In genomic region chr18:22558945-22559385, GRCh38 we compare ENCODE assay signal across 9 cellular contexts.
A peak's percentile ranks its signal among the peaks of the same experiment; 100 is the strongest.
DNase-seq lines count a peak whose midpoint lies in the region; ATAC-seq and TF ChIP-seq lines count a peak whose summit lies in the region.
"Had no signal": no experiment of that assay in that cellular context is flagged by ENCODE, and none has a peak within 500 bp of the region (broad histone marks: within the 10 kb centered on the region; RNA-seq: fewer than 3 reads in every experiment).

No MANE protein-coding gene starts in this region.

- peak overlapping the region; percentile 56 for H3K4me3 ChIP-seq in mucosa of stomach (ENCODE audit: low read length)
- peak overlapping the region; percentile 49 to 54 for H3K4me3 ChIP-seq in vagina

- no peak for ATAC-seq in activated naive CD8-positive, alpha-beta T cell treated with anti-CD3 and anti-CD28 coated beads, Interleukin-2, amount 50 U/mL, for 24 hours

- peaks cover 8% of the 10 kb centered on the region for H3K4me1 Mint-ChIP-seq in activated naive CD8-positive, alpha-beta T cell (ENCODE audit: low read depth)
- H3K4me1 Mint-ChIP-seq in activated naive CD8-positive, alpha-beta T cell treated with anti-CD3 and anti-CD28 coated beads, Interleukin-2, amount 50 U/mL, for 24 hours, result peaks cover 6% of the 10 kb centered on the region

- peaks cover 5% of the 10 kb centered on the region for H3K4me1 ChIP-seq in mucosa of stomach (ENCODE audit: control insufficient read depth, insufficient read depth, low read length)
- H3K4me1 ChIP-seq in vagina, result peaks cover 18% of the 10 kb centered on the region

- peak overlapping the region; percentile 73 for H3K9ac ChIP-seq in mucosa of stomach (ENCODE audit: low read length)

- in situ Hi-C loops in GM13977 (cut with MboI; ENCODE audit: low pct_unique_long_range_greater_than_20kb, low sequenced_read_pairs, unreplicated experiment), result loop anchor here (25.0 kb wide), 1 partner anchor 647 kb away; no protein-coding TSS in a partner anchor

- H3K9me3 Mint-ChIP-seq in activated naive CD8-positive, alpha-beta T cell (ENCODE audit: low read depth), result no peaks in the 10 kb centered on the region
- no peaks in the 10 kb centered on the region for H3K9me3 Mint-ChIP-seq in activated naive CD8-positive, alpha-beta T cell treated with anti-CD3 and anti-CD28 coated beads, Interleukin-2, amount 50 U/mL, for 24 hours

- H3K27me3 ChIP-seq in mucosa of stomach (ENCODE audit: control insufficient read depth, insufficient read depth, low read length), result no peaks in the 10 kb centered on the region
- H3K27me3 ChIP-seq in vagina, result no peaks in the 10 kb centered on the region

- H3K27ac ChIP-seq in epithelial cell of prostate (peak overlapping the region; percentile 49), vagina (peak overlapping the region; percentile 78)

- intact Hi-C loops in vagina (cut with DNase I), result no loop called here

- TF ChIP-seq CTCF in vagina (IDR thresholded peaks at IDR 0.05) (no peak), GM13977 (IDR thresholded peaks at IDR 0.05; ENCODE audit: extremely low read depth, insufficient read depth, missing control alignments) (no peak)

- peaks cover 21% of the 10 kb centered on the region for H3K27me3 Mint-ChIP-seq in activated naive CD8-positive, alpha-beta T cell
- peaks cover 46% of the 10 kb centered on the region for H3K27me3 Mint-ChIP-seq in activated naive CD8-positive, alpha-beta T cell treated with anti-CD3 and anti-CD28 coated beads, Interleukin-2, amount 50 U/mL, for 24 hours

- no peak for TF ChIP-seq POLR2A in vagina (IDR thresholded peaks at IDR 0.05)

- H3K36me3 Mint-ChIP-seq in activated naive CD8-positive, alpha-beta T cell, result no peaks in the 10 kb centered on the region
- H3K36me3 Mint-ChIP-seq in activated naive CD8-positive, alpha-beta T cell treated with anti-CD3 and anti-CD28 coated beads, Interleukin-2, amount 50 U/mL, for 24 hours (ENCODE audit: low read depth), result no peaks in the 10 kb centered on the region

- H3K36me3 ChIP-seq in mucosa of stomach (ENCODE audit: control insufficient read depth, insufficient read depth, low read length) (no peaks in the 10 kb centered on the region), vagina (no peaks in the 10 kb centered on the region)

- H3K9me3 ChIP-seq in mucosa of stomach (ENCODE audit: control insufficient read depth, low read length) (no peaks in the 10 kb centered on the region), vagina (no peaks in the 10 kb centered on the region)

- H3K27ac Mint-ChIP-seq in activated naive CD8-positive, alpha-beta T cell, result no peak overlapping the region
- no peak overlapping the region for H3K27ac Mint-ChIP-seq in activated naive CD8-positive, alpha-beta T cell treated with anti-CD3 and anti-CD28 coated beads, Interleukin-2, amount 50 U/mL, for 24 hours

- peak overlapping the region; percentile 41 for H3K4me3 Mint-ChIP-seq in activated naive CD8-positive, alpha-beta T cell
- no peak overlapping the region for H3K4me3 Mint-ChIP-seq in activated naive CD8-positive, alpha-beta T cell treated with anti-CD3 and anti-CD28 coated beads, Interleukin-2, amount 50 U/mL, for 24 hours

- DNase-seq in activated naive CD8-positive, alpha-beta T cell treated with anti-CD3 and anti-CD28 coated beads, Interleukin-2, amount 50 U/mL, for 24 hours, result no peak
- DNase-seq in epithelial cell of prostate (ENCODE audit: low read depth, low spot score) (no peak), vagina (ENCODE audit: extremely low spot score in 2 of 2) (no peak), GM13977 (ENCODE audit: low spot score) (no peak), activated T-cell treated with anti-CD3 and anti-CD28 coated beads for 4 hours (no peak)
- no peak for DNase-seq in stimulated activated naive CD4-positive, alpha-beta T cell (lab: John Stamatoyannopoulos, UW)
- DNase-seq: NCI-H1436 had no signal
